8 cellular contexts compared by ENCODE assay signal in genomic region chr7:93622036-93622714, GRCh38. TPM values are rescaled to one million over a fixed set of nuclear protein-coding genes. Genes with fewer than 3 reads are reported as not detected.
DNase-seq lines count a peak whose midpoint lies in the region; ATAC-seq and TF ChIP-seq lines count a peak whose summit lies in the region.

No MANE protein-coding gene starts in this region.

- no peak overlapping the region for H3K27ac ChIP-seq in VCaP

- peak; percentile 44 for TF ChIP-seq CTCF in GM12872 (IDR thresholded peaks at IDR 0.05; ENCODE audit: insufficient read depth, low read depth, low read length)
- TF ChIP-seq CTCF in VCaP (conservative IDR thresholded peaks at IDR 0.05): peak; percentile 74

- H3K27ac Mint-ChIP-seq in memory B cell: no peak overlapping the region

- ATAC-seq in memory B cell (ENCODE audit: low read depth): peak; percentile 55
- no peak for ATAC-seq in HG03457 (IDR thresholded peaks at IDR 0.05; ENCODE audit: unreplicated experiment)

- H3K4me1 Mint-ChIP-seq in memory B cell: peaks cover 2% of the 10 kb centered on the region

- no peaks in the 10 kb centered on the region for H3K36me3 Mint-ChIP-seq in memory B cell

- H3K9me3 Mint-ChIP-seq in memory B cell: no peaks in the 10 kb centered on the region

- peaks cover 2% of the 10 kb centered on the region for H3K27me3 Mint-ChIP-seq in memory B cell

- peak; percentile 40 for DNase-seq in M059J (ENCODE audit: low read depth)
- no peak for DNase-seq in memory B cell (ENCODE audit: low spot score in 2 of 2)
- DNase-seq in stimulated activated CD4-positive, alpha-beta T cell treated with anti-CD3 and anti-CD28 coated beads, Interleukin-15, amount 100 ng/mL, for 24 hours: no peak
- DNase-seq in activated naive CD4-positive, alpha-beta T cell treated with Interleukin-2 at 50 U/mL for 16 hours: no peak
- no peak for DNase-seq in activated gamma-delta T cell (lab: John Stamatoyannopoulos, UW)

- no peak overlapping the region for H3K4me3 Mint-ChIP-seq in memory B cell

RNA-seq across cellular contexts. Expression of gene CALCR, which starts 47.7 kb away (rescaled TPM):
- not detected in 2 replicates for total RNA-seq in M059J (2014; rRNA removed; shearing (Covaris generic))
